14 cellular contexts compared by ENCODE assay signal in genomic region chr3:8266679-8267267, GRCh38.
DNase-seq lines count a peak whose midpoint lies in the region; ATAC-seq lines count a peak whose summit lies in the region.
"Had no signal": no experiment of that assay in that cellular context is flagged by ENCODE, and none has a peak within 500 bp of the region (broad histone marks: within the 10 kb centered on the region; RNA-seq: fewer than 3 reads in every experiment).

No MANE protein-coding gene starts in this region.

- DNase-seq in EH (ENCODE audit: low read depth) (peak; percentile 11), HS-27A (ENCODE audit: low read depth) (peak; percentile 35), T1000 (lab: John Stamatoyannopoulos, UW) (peak; percentile 6), iris pigment epithelial cell (ENCODE audit: low read depth) (peak; percentile 12), NCI-H748 treated with DMSO at 0.1 percent for 48 hours (lab: John Stamatoyannopoulos, UW) (no peak), midbrain (lab: John Stamatoyannopoulos, UW) (no peak), DMS114 treated with DMSO at 0.1 percent for 48 hours (lab: John Stamatoyannopoulos, UW; ENCODE audit: unreplicated experiment) (no peak)
- DNase-seq: activated CD8-positive, alpha-beta T cell treated with anti-CD3 and anti-CD28 coated beads, Interleukin-2, amount 10 ng/mL, durations not matched to agents 7 days and 5 days; adrenal gland; colonic mucosa; NCI-H1105; right lobe of liver; stimulated activated CD4-positive, alpha-beta T cell treated with anti-CD3 and anti-CD28 coated beads, Interleukin-1b, Interleukin-23, amount 100 ng/mL, for 48 hours had no signal

- no peak for ATAC-seq in HG03196 (IDR thresholded peaks at IDR 0.05; ENCODE audit: unreplicated experiment)
- ATAC-seq: activated CD8-positive, alpha-beta T cell treated with anti-CD3 and anti-CD28 coated beads, Interleukin-2, amount 10 ng/mL, durations not matched to agents 7 days and 5 days; right lobe of liver had no signal

Comparison
In these comparisons a context has a peak if more than half of its experiments do, and no peak if none do; other contexts are left out.
1. DNase-seq: peak in EH (single experiment), HS-27A (single experiment), T1000 (single experiment) and iris pigment epithelial cell (single experiment); none in NCI-H748 treated with DMSO at 0.1 percent for 48 hours (single experiment), midbrain (single experiment) and DMS114 treated with DMSO at 0.1 percent for 48 hours (single experiment).